30 cellular contexts compared by ENCODE assay signal in the genomic region with DNA sequence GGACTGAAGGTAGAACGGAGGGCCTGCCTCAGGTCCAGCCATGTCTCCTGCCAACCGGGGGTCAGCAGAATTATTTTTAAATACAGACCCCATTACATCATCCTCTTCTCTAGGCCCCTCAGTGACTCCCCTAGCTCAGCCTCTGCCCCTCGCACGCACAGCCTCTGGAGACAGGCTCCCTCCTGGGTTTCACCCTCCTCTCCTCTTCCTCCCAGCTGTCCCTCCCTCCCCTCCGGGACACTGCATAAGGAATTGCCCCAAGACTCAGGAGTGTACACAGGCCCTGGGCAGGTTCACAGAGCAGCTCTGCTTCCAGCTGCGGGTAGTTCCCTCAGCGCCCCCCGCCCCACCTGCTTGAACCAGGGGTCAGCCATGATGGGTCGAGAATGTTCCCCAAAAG.
"Had no signal": no experiment of that assay in that cellular context is flagged by ENCODE, and none has a peak within 500 bp of the region (broad histone marks: within the 10 kb centered on the region; RNA-seq: fewer than 3 reads in every experiment).

No MANE protein-coding gene starts in this region.

- H3K27me3 Mint-ChIP-seq: activated CD4-positive, alpha-beta memory T cell treated with anti-CD3 and anti-CD28 coated beads, Interleukin-2, amount 10 ng/mL, durations not matched to agents 7 days and 5 days; activated CD4-positive, alpha-beta T cell treated with anti-CD3 and anti-CD28 coated beads for 36 hours; activated CD4-positive, alpha-beta T cell treated with anti-CD3 and anti-CD28 coated beads, Interleukin-2, amount 10 ng/mL, durations not matched to agents 7 days and 5 days; activated naive CD4-positive, alpha-beta T cell treated with anti-CD3 and anti-CD28 coated beads, Interleukin-2, amount 10 ng/mL, durations not matched to agents 7 days and 5 days; activated T-cell treated with anti-CD3 and anti-CD28 coated beads, Interleukin-2, amount 50 U/mL, for 24 hours; central memory CD8-positive, alpha-beta T cell; dendritic cell treated with granulocyte-macrophage colony-stimulating factor and Interleukin-4, amounts not matched to agents 40 ng/mL and 50 ng/mL, for 4 days; T-helper 17 cell had no signal

- H3K27ac ChIP-seq: brain microvascular endothelial cell, coronary artery, dorsolateral prefrontal cortex, esophagus muscularis mucosa, foreskin keratinocyte, gastrocnemius medialis had no signal

- H3K4me3 ChIP-seq: coronary artery, dorsolateral prefrontal cortex, esophagus muscularis mucosa, gastrocnemius medialis had no signal

- H3K27me3 ChIP-seq: brain microvascular endothelial cell, foreskin keratinocyte, gastrocnemius medialis had no signal

- H3K4me1 ChIP-seq: foreskin keratinocyte had no signal

- H3K36me3 Mint-ChIP-seq: activated naive CD4-positive, alpha-beta T cell treated with anti-CD3 and anti-CD28 coated beads, Interleukin-2, amount 10 ng/mL, durations not matched to agents 7 days and 5 days; activated naive CD8-positive, alpha-beta T cell had no signal

- H3K4me1 Mint-ChIP-seq: activated CD4-positive, alpha-beta memory T cell treated with anti-CD3 and anti-CD28 coated beads, Interleukin-2, amount 10 ng/mL, durations not matched to agents 7 days and 5 days; activated CD4-positive, alpha-beta T cell treated with anti-CD3 and anti-CD28 coated beads for 36 hours; activated CD4-positive, alpha-beta T cell treated with anti-CD3 and anti-CD28 coated beads, Interleukin-2, amount 10 ng/mL, durations not matched to agents 7 days and 5 days; activated naive CD4-positive, alpha-beta T cell treated with anti-CD3 and anti-CD28 coated beads, Interleukin-2, amount 10 ng/mL, durations not matched to agents 7 days and 5 days; central memory CD8-positive, alpha-beta T cell; T-helper 17 cell had no signal

- H3K9me3 ChIP-seq: esophagus muscularis mucosa, gastrocnemius medialis had no signal

- H3K4me3 Mint-ChIP-seq: activated CD4-positive, alpha-beta memory T cell treated with anti-CD3 and anti-CD28 coated beads, Interleukin-2, amount 10 ng/mL, durations not matched to agents 7 days and 5 days; activated CD4-positive, alpha-beta T cell treated with anti-CD3 and anti-CD28 coated beads for 36 hours; activated CD4-positive, alpha-beta T cell treated with anti-CD3 and anti-CD28 coated beads, Interleukin-2, amount 10 ng/mL, durations not matched to agents 7 days and 5 days; activated naive CD4-positive, alpha-beta T cell treated with anti-CD3 and anti-CD28 coated beads, Interleukin-2, amount 10 ng/mL, durations not matched to agents 7 days and 5 days; activated naive CD8-positive, alpha-beta T cell; activated T-cell treated with anti-CD3 and anti-CD28 coated beads, Interleukin-2, amount 50 U/mL, for 24 hours; activated T-cell treated with anti-CD3 and anti-CD28 coated beads, Interleukin-2, amount 50 U/mL, for 72 hours; central memory CD8-positive, alpha-beta T cell; dendritic cell treated with granulocyte-macrophage colony-stimulating factor and Interleukin-4, amounts not matched to agents 40 ng/mL and 50 ng/mL, for 4 days; T-helper 17 cell; T-helper 2 cell treated with Interferon-gamma antibody and Interleukin-4, amounts not matched to agents 5 μg/mL and 100 μg/mL, for 36 hours had no signal

- H3K9me3 Mint-ChIP-seq: activated CD4-positive, alpha-beta memory T cell treated with anti-CD3 and anti-CD28 coated beads, Interleukin-2, amount 10 ng/mL, durations not matched to agents 7 days and 5 days; activated CD4-positive, alpha-beta T cell treated with anti-CD3 and anti-CD28 coated beads, Interleukin-2, amount 10 ng/mL, durations not matched to agents 7 days and 5 days; activated naive CD4-positive, alpha-beta T cell treated with anti-CD3 and anti-CD28 coated beads, Interleukin-2, amount 10 ng/mL, durations not matched to agents 7 days and 5 days; activated T-cell treated with anti-CD3 and anti-CD28 coated beads, Interleukin-2, amount 50 U/mL, for 24 hours; activated T-cell treated with anti-CD3 and anti-CD28 coated beads, Interleukin-2, amount 50 U/mL, for 72 hours; central memory CD8-positive, alpha-beta T cell; dendritic cell treated with granulocyte-macrophage colony-stimulating factor and Interleukin-4, amounts not matched to agents 40 ng/mL and 50 ng/mL, for 4 days; T-helper 2 cell treated with Interferon-gamma antibody and Interleukin-4, amounts not matched to agents 5 μg/mL and 100 μg/mL, for 36 hours had no signal

- H3K27ac Mint-ChIP-seq: activated CD4-positive, alpha-beta memory T cell treated with anti-CD3 and anti-CD28 coated beads, Interleukin-2, amount 10 ng/mL, durations not matched to agents 7 days and 5 days; activated CD4-positive, alpha-beta T cell treated with anti-CD3 and anti-CD28 coated beads for 36 hours; activated CD4-positive, alpha-beta T cell treated with anti-CD3 and anti-CD28 coated beads, Interleukin-2, amount 10 ng/mL, durations not matched to agents 7 days and 5 days; activated naive CD4-positive, alpha-beta T cell treated with anti-CD3 and anti-CD28 coated beads, Interleukin-2, amount 10 ng/mL, durations not matched to agents 7 days and 5 days; activated naive CD8-positive, alpha-beta T cell; activated T-cell treated with anti-CD3 and anti-CD28 coated beads, Interleukin-2, amount 50 U/mL, for 24 hours; activated T-cell treated with anti-CD3 and anti-CD28 coated beads, Interleukin-2, amount 50 U/mL, for 72 hours; dendritic cell treated with granulocyte-macrophage colony-stimulating factor and Interleukin-4, amounts not matched to agents 40 ng/mL and 50 ng/mL, for 4 days; T-helper 17 cell; T-helper 2 cell treated with Interferon-gamma antibody and Interleukin-4, amounts not matched to agents 5 μg/mL and 100 μg/mL, for 36 hours had no signal

- H3K36me3 ChIP-seq: brain microvascular endothelial cell, esophagus muscularis mucosa, gastrocnemius medialis had no signal

- DNase-seq: activated CD4-positive, alpha-beta memory T cell treated with anti-CD3 and anti-CD28 coated beads, Interleukin-2, amount 10 ng/mL, durations not matched to agents 7 days and 5 days; activated CD4-positive, alpha-beta T cell treated with anti-CD3 and anti-CD28 coated beads for 36 hours; activated CD4-positive, alpha-beta T cell treated with anti-CD3 and anti-CD28 coated beads, Interleukin-2, amount 10 ng/mL, durations not matched to agents 7 days and 5 days; activated CD4-positive, alpha-beta T cell treated with anti-CD3 and anti-CD28 coated beads, Interleukin-2, amount 50 U/mL, for 4 hours; activated CD4-positive, CD25-positive, alpha-beta regulatory T cell; activated CD4-positive, CD25-positive, alpha-beta regulatory T cell treated with anti-CD3 and anti-CD28 coated beads, Interleukin-2, amount 50 U/mL, for 72 hours; activated CD8-positive, alpha-beta memory T cell treated with anti-CD3 and anti-CD28 coated beads, Interleukin-2, amount 50 U/mL, for 48 hours; activated gamma-delta T cell; activated naive CD4-positive, alpha-beta T cell; activated naive CD4-positive, alpha-beta T cell treated with anti-CD3 and anti-CD28 coated beads, Interleukin-2, amount 10 ng/mL, durations not matched to agents 7 days and 5 days; activated T-cell treated with anti-CD3 and anti-CD28 coated beads for 4 hours; activated T-cell treated with anti-CD3 and anti-CD28 coated beads, Interleukin-2, amount 50 U/mL, for 24 hours; activated T-cell treated with anti-CD3 and anti-CD28 coated beads, Interleukin-2, amount 50 U/mL, for 72 hours; amniotic stem cell; anterior cingulate cortex; brain microvascular endothelial cell; dorsolateral prefrontal cortex; effector memory CD4-positive, alpha-beta T cell; erythroblast; foreskin keratinocyte; gastrocnemius medialis; T-helper 1 cell; T-helper 17 cell; T1000 had no signal
